22 cellular contexts compared by ENCODE assay signal in genomic region chr9:6965566-6965965, GRCh38.
DNase-seq lines count a peak whose midpoint lies in the region; ATAC-seq, FAIRE-seq and TF ChIP-seq lines count a peak whose summit lies in the region.
"Had no signal": no experiment of that assay in that cellular context is flagged by ENCODE, and none has a peak within 500 bp of the region (broad histone marks: within the 10 kb centered on the region; RNA-seq: fewer than 3 reads in every experiment).

No MANE protein-coding gene starts in this region.

- H3K4me1 ChIP-seq in foreskin keratinocyte: no peaks in the 10 kb centered on the region
- H3K4me1 ChIP-seq: A549 had no signal

- no peaks in the 10 kb centered on the region for H3K36me3 ChIP-seq in WERI-Rb-1
- H3K36me3 ChIP-seq: BE2C, HAP-1 had no signal

- peak; percentile 68 for DNase-seq in D341Med (ENCODE audit: low spot score)
- no peak for DNase-seq in GM18507 (ENCODE audit: extremely low spot score, insufficient read length, low read depth)
- peak; percentile 91 for DNase-seq in NCI-H82 (lab: John Stamatoyannopoulos, UW)
- DNase-seq in WERI-Rb-1: peak; percentile 55
- DNase-seq in foreskin keratinocyte: no peak
- no peak for DNase-seq in nucleus accumbens (lab: John Stamatoyannopoulos, UW)
- no peak for DNase-seq in NCI-H1092 treated with DMSO at 0.1 percent for 48 hours (lab: John Stamatoyannopoulos, UW)
- DNase-seq: 8988T; ACHN; AML-193; BE2C; CD4-positive, alpha-beta T cell; CD8-positive, alpha-beta memory T cell; DMS153; DND-41; GOT3; HFFc6 had no signal

- no peak for ATAC-seq in foreskin keratinocyte
- ATAC-seq: A549 had no signal

- H3K27me3 ChIP-seq in WERI-Rb-1 (ENCODE audit: insufficient read depth, low read depth, severe bottlenecking): no peaks in the 10 kb centered on the region
- H3K27me3 ChIP-seq in foreskin keratinocyte: no peaks in the 10 kb centered on the region
- H3K27me3 ChIP-seq: BE2C; BLaER1 treated with 17β-estradiol and CSF1 and Interleukin-3, amounts not matched to agents 10 nM and 100 nM had no signal

- H3K27ac ChIP-seq in WERI-Rb-1 (no peak overlapping the region; the same call in 1 of the 2 replicates), foreskin keratinocyte (no peak overlapping the region)
- H3K27ac ChIP-seq: A549; BLaER1 treated with 17β-estradiol and CSF1 and Interleukin-3, amounts not matched to agents 10 nM and 100 nM had no signal

- no peak overlapping the region for H3K4me3 ChIP-seq in WERI-Rb-1 (ENCODE audit: low read depth, low read length)
- H3K4me3 ChIP-seq: A549; BLaER1 treated with 17β-estradiol and CSF1 and Interleukin-3, amounts not matched to agents 10 nM and 100 nM; HAP-1 had no signal

- TF ChIP-seq CTCF in WERI-Rb-1 (IDR thresholded peaks at IDR 0.05; ENCODE audit: low read depth, low read length) (no peak), foreskin keratinocyte (conservative IDR thresholded peaks at IDR 0.05) (no peak)

- FAIRE-seq in GM18507 (lab: Jason Lieb, UNC): peak; percentile 35
- FAIRE-seq: A549, GM12892, H54 had no signal

- H3K9me3 ChIP-seq in WERI-Rb-1 (ENCODE audit: severe bottlenecking): no peaks in the 10 kb centered on the region
- H3K9me3 ChIP-seq: A549; BE2C; BLaER1 treated with 17β-estradiol and CSF1 and Interleukin-3, amounts not matched to agents 10 nM and 100 nM; HAP-1 had no signal

Comparison
In these comparisons a context has a peak if more than half of its experiments do, and no peak if none do; other contexts are left out.
1. DNase-seq: peak in D341Med (single experiment), NCI-H82 (single experiment) and WERI-Rb-1 (single experiment); none in GM18507 (single experiment), foreskin keratinocyte (0 of 2), nucleus accumbens (0 of 56) and NCI-H1092 treated with DMSO at 0.1 percent for 48 hours (single experiment).